1 cellular context compared by ENCODE assay signal in the genomic region with DNA sequence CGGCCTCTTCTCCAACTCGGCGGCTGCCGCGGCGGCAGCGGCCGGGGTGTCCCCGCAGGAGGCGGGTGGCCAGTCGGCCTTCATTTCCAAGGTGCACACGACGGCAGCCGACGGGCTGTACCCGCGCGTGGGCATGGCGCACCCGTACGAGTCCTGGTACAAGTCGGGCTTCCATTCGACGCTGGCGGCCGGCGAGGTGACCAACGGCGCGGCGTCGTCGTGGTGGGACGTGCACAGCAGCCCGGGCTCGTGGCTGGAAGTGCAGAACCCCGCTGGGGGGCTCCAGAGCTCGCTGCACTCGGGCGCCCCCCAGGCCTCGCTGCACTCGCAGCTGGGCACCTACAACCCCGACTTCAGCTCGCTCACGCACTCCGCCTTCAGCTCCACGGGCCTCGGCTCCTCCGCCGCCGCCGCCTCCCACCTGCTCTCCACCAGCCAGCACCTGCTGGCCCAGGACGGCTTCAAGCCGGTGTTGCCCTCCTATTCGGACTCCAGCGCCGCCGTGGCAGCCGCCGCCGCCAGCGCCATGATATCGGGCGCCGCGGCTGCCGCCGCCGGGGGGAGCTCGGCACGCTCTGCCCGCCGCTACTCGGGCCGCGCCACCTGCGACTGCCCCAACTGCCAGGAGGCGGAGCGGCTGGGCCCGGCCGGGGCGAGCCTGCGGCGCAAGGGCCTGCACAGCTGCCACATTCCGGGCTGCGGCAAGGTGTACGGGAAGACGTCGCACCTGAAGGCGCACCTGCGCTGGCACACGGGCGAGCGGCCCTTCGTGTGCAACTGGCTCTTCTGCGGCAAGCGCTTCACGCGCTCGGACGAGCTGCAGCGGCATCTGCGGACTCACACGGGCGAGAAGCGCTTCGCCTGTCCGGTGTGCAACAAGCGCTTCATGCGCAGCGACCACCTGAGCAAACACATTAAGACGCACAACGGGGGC.
TF ChIP-seq lines count a peak whose summit lies in the region.

No MANE protein-coding gene starts in this region.

TF ChIP-seq in K562, 482 proteins besides CTCF, POLR2A, EP300 and RAD21 (continued from another document and continues in another):
- TF ChIP-seq EZH2 (IDR thresholded peaks at IDR 0.05; ENCODE audit: borderline replicate concordance, low read depth, low read length) (peak; percentile 87; the same call in 1 of the 2 replicates), ADNP (tag; IDR thresholded peaks at IDR 0.05) (no peak), STAG1 (CRISPR knock-in tag; IDR thresholded peaks at IDR 0.05; ENCODE audit: borderline replicate concordance) (peak; percentile 42), ZNF354B (CRISPR knock-in tag; IDR thresholded peaks at IDR 0.05) (no peak), XRCC5 (IDR thresholded peaks at IDR 0.05; ENCODE audit: low read depth, low read length) (no peak), TCFL5 (CRISPR knock-in tag; conservative IDR thresholded peaks at IDR 0.05) (no peak), ZNF408 (CRISPR knock-in tag; IDR thresholded peaks at IDR 0.05; ENCODE audit: low read depth) (no peak), ZNF436 (CRISPR knock-in tag; IDR thresholded peaks at IDR 0.05) (no peak), SMARCA4 (IDR thresholded peaks at IDR 0.05) (no peak), TAF9B (IDR thresholded peaks at IDR 0.05; ENCODE audit: partially characterized antibody) (no peak), ZNF830 (CRISPR knock-in tag; IDR thresholded peaks at IDR 0.05) (no peak), HLTF (IDR thresholded peaks at IDR 0.05) (no peak), MYNN (IDR thresholded peaks at IDR 0.05) (no peak), MYNN (CRISPR knock-in tag; IDR thresholded peaks at IDR 0.05) (no peak), ZNF316 (IDR thresholded peaks at IDR 0.05) (no peak), ZBTB1 (CRISPR knock-in tag; IDR thresholded peaks at IDR 0.05; ENCODE audit: borderline replicate concordance, low read depth) (no peak; the same call in 1 of the 2 replicates), KDM5B (IDR thresholded peaks at IDR 0.05; ENCODE audit: insufficient replicate concordance, low read depth, low read length) (peak; percentile 31), ZNF224 (CRISPR knock-in tag; IDR thresholded peaks at IDR 0.05) (0 out of 2 replicates have a peak, but pooled peaks have one; percentile 43), KLF13 (tag; IDR thresholded peaks at IDR 0.05; ENCODE audit: borderline replicate concordance, low read depth) (no peak), HDAC6 (IDR thresholded peaks at IDR 0.05; ENCODE audit: low read depth, low read length) (no peak), ZEB2 (IDR thresholded peaks at IDR 0.05) (no peak), MYBL2 (IDR thresholded peaks at IDR 0.05; ENCODE audit: low read depth) (no peak), MYBL2 (CRISPR knock-in tag; IDR thresholded peaks at IDR 0.05; ENCODE audit: borderline replicate concordance) (no peak; the same call in 1 of the 2 replicates), SMAD1 (IDR thresholded peaks at IDR 0.05; ENCODE audit: low read depth, low read length, partially characterized antibody) (no peak), SMARCE1 (IDR thresholded peaks at IDR 0.05) (no peak), U2AF2 (optimal IDR thresholded peaks at IDR 0.05; ENCODE audit: low read depth, low read length) (no peak), SOX6 (IDR thresholded peaks at IDR 0.05) (no peak), ZNF212 (CRISPR knock-in tag; IDR thresholded peaks at IDR 0.05) (no peak), NCOA2 (IDR thresholded peaks at IDR 0.05; ENCODE audit: partially characterized antibody in 2 of 2) (no peak), CEBPG (CRISPR knock-in tag; IDR thresholded peaks at IDR 0.05) (no peak), CEBPG (tag; conservative IDR thresholded peaks at IDR 0.05 in 1 of 2, IDR thresholded peaks at IDR 0.05 in 1 of 2) (no peak), XRCC3 (IDR thresholded peaks at IDR 0.05) (no peak), ZNF561 (CRISPR knock-in tag; conservative IDR thresholded peaks at IDR 0.05) (no peak), CREBBP (IDR thresholded peaks at IDR 0.05; ENCODE audit: low read depth, low read length) (no peak), RBM25 (IDR thresholded peaks at IDR 0.05; ENCODE audit: low read depth, low read length, severe bottlenecking) (no peak)
- TF ChIP-seq, protein P1, sequence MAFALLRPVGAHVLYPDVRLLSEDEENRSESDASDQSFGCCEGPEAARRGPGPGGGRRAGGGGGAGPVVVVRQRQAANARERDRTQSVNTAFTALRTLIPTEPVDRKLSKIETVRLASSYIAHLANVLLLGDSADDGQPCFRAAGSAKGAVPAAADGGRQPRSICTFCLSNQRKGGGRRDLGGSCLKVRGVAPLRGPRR (CRISPR knock-in tag; IDR thresholded peaks at IDR 0.05) = no peak; the same call in 1 of the 2 replicates
- TF ChIP-seq, protein P2, sequence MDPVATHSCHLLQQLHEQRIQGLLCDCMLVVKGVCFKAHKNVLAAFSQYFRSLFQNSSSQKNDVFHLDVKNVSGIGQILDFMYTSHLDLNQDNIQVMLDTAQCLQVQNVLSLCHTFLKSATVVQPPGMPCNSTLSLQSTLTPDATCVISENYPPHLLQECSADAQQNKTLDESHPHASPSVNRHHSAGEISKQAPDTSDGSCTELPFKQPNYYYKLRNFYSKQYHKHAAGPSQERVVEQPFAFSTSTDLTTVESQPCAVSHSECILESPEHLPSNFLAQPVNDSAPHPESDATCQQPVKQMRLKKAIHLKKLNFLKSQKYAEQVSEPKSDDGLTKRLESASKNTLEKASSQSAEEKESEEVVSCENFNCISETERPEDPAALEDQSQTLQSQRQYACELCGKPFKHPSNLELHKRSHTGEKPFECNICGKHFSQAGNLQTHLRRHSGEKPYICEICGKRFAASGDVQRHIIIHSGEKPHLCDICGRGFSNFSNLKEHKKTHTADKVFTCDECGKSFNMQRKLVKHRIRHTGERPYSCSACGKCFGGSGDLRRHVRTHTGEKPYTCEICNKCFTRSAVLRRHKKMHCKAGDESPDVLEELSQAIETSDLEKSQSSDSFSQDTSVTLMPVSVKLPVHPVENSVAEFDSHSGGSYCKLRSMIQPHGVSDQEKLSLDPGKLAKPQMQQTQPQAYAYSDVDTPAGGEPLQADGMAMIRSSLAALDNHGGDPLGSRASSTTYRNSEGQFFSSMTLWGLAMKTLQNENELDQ (CRISPR knock-in tag; IDR thresholded peaks at IDR 0.05; ENCODE audit: borderline replicate concordance) = peak; percentile 92; the same call in 1 of the 2 replicates
- TF ChIP-seq, protein P3, sequence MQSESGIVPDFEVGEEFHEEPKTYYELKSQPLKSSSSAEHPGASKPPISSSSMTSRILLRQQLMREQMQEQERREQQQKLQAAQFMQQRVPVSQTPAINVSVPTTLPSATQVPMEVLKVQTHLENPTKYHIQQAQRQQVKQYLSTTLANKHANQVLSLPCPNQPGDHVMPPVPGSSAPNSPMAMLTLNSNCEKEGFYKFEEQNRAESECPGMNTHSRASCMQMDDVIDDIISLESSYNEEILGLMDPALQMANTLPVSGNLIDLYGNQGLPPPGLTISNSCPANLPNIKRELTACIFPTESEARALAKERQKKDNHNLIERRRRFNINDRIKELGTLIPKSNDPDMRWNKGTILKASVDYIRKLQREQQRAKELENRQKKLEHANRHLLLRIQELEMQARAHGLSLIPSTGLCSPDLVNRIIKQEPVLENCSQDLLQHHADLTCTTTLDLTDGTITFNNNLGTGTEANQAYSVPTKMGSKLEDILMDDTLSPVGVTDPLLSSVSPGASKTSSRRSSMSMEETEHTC (IDR thresholded peaks at IDR 0.05) = no peak
- TF ChIP-seq, protein P4, sequence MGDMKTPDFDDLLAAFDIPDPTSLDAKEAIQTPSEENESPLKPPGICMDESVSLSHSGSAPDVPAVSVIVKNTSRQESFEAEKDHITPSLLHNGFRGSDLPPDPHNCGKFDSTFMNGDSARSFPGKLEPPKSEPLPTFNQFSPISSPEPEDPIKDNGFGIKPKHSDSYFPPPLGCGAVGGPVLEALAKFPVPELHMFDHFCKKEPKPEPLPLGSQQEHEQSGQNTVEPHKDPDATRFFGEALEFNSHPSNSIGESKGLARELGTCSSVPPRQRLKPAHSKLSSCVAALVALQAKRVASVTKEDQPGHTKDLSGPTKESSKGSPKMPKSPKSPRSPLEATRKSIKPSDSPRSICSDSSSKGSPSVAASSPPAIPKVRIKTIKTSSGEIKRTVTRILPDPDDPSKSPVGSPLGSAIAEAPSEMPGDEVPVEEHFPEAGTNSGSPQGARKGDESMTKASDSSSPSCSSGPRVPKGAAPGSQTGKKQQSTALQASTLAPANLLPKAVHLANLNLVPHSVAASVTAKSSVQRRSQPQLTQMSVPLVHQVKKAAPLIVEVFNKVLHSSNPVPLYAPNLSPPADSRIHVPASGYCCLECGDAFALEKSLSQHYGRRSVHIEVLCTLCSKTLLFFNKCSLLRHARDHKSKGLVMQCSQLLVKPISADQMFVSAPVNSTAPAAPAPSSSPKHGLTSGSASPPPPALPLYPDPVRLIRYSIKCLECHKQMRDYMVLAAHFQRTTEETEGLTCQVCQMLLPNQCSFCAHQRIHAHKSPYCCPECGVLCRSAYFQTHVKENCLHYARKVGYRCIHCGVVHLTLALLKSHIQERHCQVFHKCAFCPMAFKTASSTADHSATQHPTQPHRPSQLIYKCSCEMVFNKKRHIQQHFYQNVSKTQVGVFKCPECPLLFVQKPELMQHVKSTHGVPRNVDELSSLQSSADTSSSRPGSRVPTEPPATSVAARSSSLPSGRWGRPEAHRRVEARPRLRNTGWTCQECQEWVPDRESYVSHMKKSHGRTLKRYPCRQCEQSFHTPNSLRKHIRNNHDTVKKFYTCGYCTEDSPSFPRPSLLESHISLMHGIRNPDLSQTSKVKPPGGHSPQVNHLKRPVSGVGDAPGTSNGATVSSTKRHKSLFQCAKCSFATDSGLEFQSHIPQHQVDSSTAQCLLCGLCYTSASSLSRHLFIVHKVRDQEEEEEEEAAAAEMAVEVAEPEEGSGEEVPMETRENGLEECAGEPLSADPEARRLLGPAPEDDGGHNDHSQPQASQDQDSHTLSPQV (IDR thresholded peaks at IDR 0.05) = peak; percentile 67; the same call in 1 of the 2 replicates
- TF ChIP-seq, protein P5, sequence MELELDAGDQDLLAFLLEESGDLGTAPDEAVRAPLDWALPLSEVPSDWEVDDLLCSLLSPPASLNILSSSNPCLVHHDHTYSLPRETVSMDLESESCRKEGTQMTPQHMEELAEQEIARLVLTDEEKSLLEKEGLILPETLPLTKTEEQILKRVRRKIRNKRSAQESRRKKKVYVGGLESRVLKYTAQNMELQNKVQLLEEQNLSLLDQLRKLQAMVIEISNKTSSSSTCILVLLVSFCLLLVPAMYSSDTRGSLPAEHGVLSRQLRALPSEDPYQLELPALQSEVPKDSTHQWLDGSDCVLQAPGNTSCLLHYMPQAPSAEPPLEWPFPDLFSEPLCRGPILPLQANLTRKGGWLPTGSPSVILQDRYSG (tag; conservative IDR thresholded peaks at IDR 0.05; ENCODE audit: low read depth) = no peak
- TF ChIP-seq, protein P6, sequence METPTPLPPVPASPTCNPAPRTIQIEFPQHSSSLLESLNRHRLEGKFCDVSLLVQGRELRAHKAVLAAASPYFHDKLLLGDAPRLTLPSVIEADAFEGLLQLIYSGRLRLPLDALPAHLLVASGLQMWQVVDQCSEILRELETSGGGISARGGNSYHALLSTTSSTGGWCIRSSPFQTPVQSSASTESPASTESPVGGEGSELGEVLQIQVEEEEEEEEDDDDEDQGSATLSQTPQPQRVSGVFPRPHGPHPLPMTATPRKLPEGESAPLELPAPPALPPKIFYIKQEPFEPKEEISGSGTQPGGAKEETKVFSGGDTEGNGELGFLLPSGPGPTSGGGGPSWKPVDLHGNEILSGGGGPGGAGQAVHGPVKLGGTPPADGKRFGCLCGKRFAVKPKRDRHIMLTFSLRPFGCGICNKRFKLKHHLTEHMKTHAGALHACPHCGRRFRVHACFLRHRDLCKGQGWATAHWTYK (CRISPR knock-in tag; IDR thresholded peaks at IDR 0.05) = no peak
- TF ChIP-seq, protein P7, sequence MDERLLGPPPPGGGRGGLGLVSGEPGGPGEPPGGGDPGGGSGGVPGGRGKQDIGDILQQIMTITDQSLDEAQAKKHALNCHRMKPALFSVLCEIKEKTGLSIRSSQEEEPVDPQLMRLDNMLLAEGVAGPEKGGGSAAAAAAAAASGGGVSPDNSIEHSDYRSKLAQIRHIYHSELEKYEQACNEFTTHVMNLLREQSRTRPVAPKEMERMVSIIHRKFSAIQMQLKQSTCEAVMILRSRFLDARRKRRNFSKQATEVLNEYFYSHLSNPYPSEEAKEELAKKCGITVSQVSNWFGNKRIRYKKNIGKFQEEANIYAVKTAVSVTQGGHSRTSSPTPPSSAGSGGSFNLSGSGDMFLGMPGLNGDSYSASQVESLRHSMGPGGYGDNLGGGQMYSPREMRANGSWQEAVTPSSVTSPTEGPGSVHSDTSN (CRISPR knock-in tag; IDR thresholded peaks at IDR 0.05; ENCODE audit: low read depth) = no peak
- TF ChIP-seq, protein P7 (tag; conservative IDR thresholded peaks at IDR 0.05; ENCODE audit: low read depth) = no peak
- TF ChIP-seq, protein P8, sequence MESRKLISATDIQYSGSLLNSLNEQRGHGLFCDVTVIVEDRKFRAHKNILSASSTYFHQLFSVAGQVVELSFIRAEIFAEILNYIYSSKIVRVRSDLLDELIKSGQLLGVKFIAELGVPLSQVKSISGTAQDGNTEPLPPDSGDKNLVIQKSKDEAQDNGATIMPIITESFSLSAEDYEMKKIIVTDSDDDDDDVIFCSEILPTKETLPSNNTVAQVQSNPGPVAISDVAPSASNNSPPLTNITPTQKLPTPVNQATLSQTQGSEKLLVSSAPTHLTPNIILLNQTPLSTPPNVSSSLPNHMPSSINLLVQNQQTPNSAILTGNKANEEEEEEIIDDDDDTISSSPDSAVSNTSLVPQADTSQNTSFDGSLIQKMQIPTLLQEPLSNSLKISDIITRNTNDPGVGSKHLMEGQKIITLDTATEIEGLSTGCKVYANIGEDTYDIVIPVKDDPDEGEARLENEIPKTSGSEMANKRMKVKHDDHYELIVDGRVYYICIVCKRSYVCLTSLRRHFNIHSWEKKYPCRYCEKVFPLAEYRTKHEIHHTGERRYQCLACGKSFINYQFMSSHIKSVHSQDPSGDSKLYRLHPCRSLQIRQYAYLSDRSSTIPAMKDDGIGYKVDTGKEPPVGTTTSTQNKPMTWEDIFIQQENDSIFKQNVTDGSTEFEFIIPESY (CRISPR knock-in tag; IDR thresholded peaks at IDR 0.05) = no peak
